Comparison of ENCODE assay signal across 8 cellular contexts in the genomic region with DNA sequence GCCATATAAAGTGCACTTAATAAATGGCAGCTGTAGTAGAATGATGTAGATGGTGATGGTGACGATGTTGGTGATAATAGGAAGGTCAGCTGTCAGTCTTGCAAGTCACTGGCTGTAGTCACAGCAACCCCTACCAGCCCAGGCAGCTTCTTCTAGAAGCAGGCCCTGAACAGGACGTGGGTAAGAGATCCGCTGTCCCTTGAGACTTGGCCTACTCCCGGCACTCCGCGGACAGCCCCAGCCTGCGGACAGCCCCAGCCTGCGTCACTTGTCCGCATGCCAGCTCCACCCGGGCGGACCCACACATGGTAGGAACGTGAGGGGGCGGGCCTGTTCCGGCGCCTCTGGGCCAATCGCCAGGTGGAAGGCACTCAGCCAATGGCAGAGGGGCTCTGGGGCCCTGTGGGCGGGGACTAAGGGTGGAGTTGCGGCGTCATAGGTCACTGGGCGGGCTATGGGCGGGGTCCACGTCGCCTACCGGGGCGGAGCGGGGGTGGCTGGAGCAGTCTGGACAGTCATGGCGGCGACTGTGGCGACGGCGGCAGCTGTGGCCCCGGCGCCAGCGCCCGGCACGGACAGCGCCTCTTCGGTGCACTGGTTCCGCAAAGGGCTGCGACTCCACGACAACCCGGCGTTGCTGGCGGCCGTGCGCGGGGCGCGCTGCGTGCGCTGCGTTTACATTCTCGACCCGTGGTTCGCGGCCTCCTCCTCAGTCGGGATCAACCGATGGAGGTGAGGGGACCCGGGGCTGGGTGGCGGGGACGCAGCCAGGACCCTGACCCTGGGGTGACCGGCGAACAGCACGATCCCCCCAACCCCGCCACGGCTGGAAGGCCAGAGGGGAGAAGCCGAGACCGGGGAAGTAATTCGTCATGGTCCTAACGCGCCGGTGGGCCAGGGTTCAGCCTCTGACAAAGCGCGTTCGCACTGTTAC. TPM values are rescaled to one million over a fixed set of nuclear protein-coding genes. Genes with fewer than 3 reads are reported as not detected.
DNase-seq lines count a peak whose midpoint lies in the region; ATAC-seq and TF ChIP-seq lines count a peak whose summit lies in the region.

Gene CRY2, plus strand, starts transcription at position 502 of the 934 bp plus-strand sequence. Its CDS starts 16 bp downstream, at position 518.

- peaks cover 31% of the 10 kb centered on the region for H3K4me1 ChIP-seq in mucosa of descending colon (ENCODE audit: low read depth)

- peak within 1 kb of the TSS; percentile 88 to 98 (median 89) for H3K27ac Mint-ChIP-seq in IgD-negative memory B cell

- H3K4me3 ChIP-seq in epithelial cell of esophagus (ENCODE audit: low read length) (peak within 1 kb of the TSS; percentile 95), mucosa of descending colon (peak within 1 kb of the TSS; percentile 76)

- peaks cover 3% of the 10 kb centered on the region for H3K27me3 Mint-ChIP-seq in IgD-negative memory B cell

- intact Hi-C loops in mucosa of descending colon (cut with DNase I, micrococcal nuclease), result loop anchor here in 1 of 2 donors (10.0 kb wide), 1 partner anchor 158 kb away; no protein-coding TSS in a partner anchor

- H3K9me3 ChIP-seq in mucosa of descending colon, result no peaks in the 10 kb centered on the region

- peak; percentile 75 for DNase-seq in DMS 273 treated with DMSO at 0.1 percent for 48 hours (lab: John Stamatoyannopoulos, UW)
- DNase-seq in OCI-M2 (lab: John Stamatoyannopoulos, UW; ENCODE audit: unreplicated experiment), result peak; percentile 78
- DNase-seq in activated T-cell treated with anti-CD3 and anti-CD28 coated beads for 4 hours, result peak; percentile 99
- DNase-seq in epithelial cell of esophagus (ENCODE audit: low read depth), result peak; percentile 98
- peak; percentile 99 to 100 (median 100) for DNase-seq in mucosa of descending colon
- peak; percentile 98 for DNase-seq in stimulated activated CD8-positive, alpha-beta memory T cell treated with anti-CD3 and anti-CD28 coated beads, Interleukin-4, amount 100 ng/mL, for 24 hours (ENCODE audit: low read depth)

- H3K4me3 Mint-ChIP-seq in IgD-negative memory B cell, result peak within 1 kb of the TSS; percentile 74 to 86 (median 84)

- H3K4me1 Mint-ChIP-seq in IgD-negative memory B cell, result peaks cover 20 to 49% (median 22%) of the 10 kb centered on the region in 3 donors

- ATAC-seq in GM21529 (IDR thresholded peaks at IDR 0.05; ENCODE audit: unreplicated experiment), result peak; percentile 91
- ATAC-seq in mucosa of descending colon, result peak; percentile 92

- peaks cover 1% of the 10 kb centered on the region for H3K36me3 Mint-ChIP-seq in IgD-negative memory B cell

- no peaks in the 10 kb centered on the region for H3K36me3 ChIP-seq in mucosa of descending colon (ENCODE audit: low read depth)

- TF ChIP-seq CTCF in epithelial cell of esophagus (IDR thresholded peaks at IDR 0.05; ENCODE audit: insufficient read depth, low read depth, low read length, missing control alignments) (no peak), mucosa of descending colon (IDR thresholded peaks at IDR 0.05) (no peak)

- no peaks in the 10 kb centered on the region for H3K9me3 Mint-ChIP-seq in IgD-negative memory B cell

RNA-seq across cellular contexts. Expression of gene CRY2, which starts in this region (rescaled TPM):
- polyA plus RNA-seq in IgD-negative memory B cell, result 39.3 TPM
- total RNA-seq in mucosa of descending colon, result 10 to 100 TPM; 26.0 to 52.0 (median 28.8) TPM

Comparison
In these comparisons a context has a peak if more than half of its experiments do, and no peak if none do; other contexts are left out.
1. Peak in every context shown above with its lines: DNase-seq, ATAC-seq and H3K4me3 ChIP-seq.